Comparison of ENCODE assay signal across 30 cellular contexts in the genomic region with DNA sequence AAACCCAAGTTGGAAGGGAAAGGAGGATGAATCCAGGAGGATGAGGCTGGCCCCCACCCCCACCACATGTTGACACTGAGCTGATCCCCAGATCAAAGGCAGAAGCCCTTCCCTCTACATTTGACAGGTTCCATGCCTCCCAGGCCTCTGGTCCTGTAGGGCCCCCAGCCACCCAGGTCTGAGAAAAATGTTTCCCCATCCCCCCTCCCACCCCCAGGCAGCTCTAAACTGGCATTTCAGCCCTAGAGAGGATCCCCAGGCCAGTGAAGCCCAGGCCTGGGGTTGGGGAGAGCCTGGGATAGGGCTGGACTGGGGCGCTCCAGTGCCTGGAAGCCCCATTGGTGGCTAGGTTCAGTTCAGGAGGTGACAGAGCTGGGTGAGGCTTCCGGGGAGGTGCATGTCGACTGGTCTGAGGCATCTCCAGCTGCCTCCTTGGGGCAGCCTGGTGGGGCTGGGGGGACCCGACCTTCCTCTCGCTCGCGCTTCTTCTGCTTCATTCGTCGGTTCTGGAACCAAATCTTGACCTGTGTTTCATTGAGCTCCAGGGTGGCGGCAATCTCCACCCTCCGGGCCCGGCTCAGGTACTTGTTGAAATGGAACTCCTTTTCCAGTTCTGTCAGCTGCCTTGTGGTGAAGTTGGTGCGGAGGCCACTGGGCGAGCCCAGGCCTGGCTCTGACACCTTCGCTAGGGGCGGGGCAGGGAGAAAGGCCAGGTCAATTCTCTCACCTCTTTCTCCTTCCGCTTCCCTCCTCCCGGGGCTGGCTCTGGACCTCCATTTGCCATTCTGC. TPM values are rescaled to one million over a fixed set of nuclear protein-coding genes. Genes with fewer than 3 reads are reported as not detected.
DNase-seq lines count a peak whose midpoint lies in the region; ATAC-seq, FAIRE-seq and TF ChIP-seq lines count a peak whose summit lies in the region.
"Had no signal": no experiment of that assay in that cellular context is flagged by ENCODE, and none has a peak within 500 bp of the region (broad histone marks: within the 10 kb centered on the region; RNA-seq: fewer than 3 reads in every experiment).

No MANE protein-coding gene starts in this region.

- H2BK120ac ChIP-seq in mesenchymal stem cell (ENCODE audit: low read depth, low read length): no peak overlapping the region

- H3K4me2 ChIP-seq in mesenchymal stem cell (ENCODE audit: low read length, poor library complexity, severe bottlenecking): no peak overlapping the region
- H3K4me2 ChIP-seq: SK-N-SH had no signal

- H3K9ac ChIP-seq in mesenchymal stem cell (ENCODE audit: low read length): no peak overlapping the region
- H3K9ac ChIP-seq: SK-N-SH had no signal

- H2AFZ ChIP-seq in mesenchymal stem cell (ENCODE audit: low read depth, low read length): no peak overlapping the region

- H3K27ac ChIP-seq in mesenchymal stem cell (ENCODE audit: low read length, poor library complexity, severe bottlenecking): no peak overlapping the region
- H3K27ac ChIP-seq: gastrocnemius medialis, neutrophil, psoas muscle, thyroid gland had no signal

- H3K4ac ChIP-seq in mesenchymal stem cell (ENCODE audit: low read depth in 1 of 2, low read length in 2 of 2): no peak overlapping the region

- H3K27me3 ChIP-seq in bronchial epithelial cell (ENCODE audit: control insufficient read depth, insufficient read depth, low read length) (peaks cover 61% of the 10 kb centered on the region), mesenchymal stem cell (ENCODE audit: control insufficient read depth in 1 of 2, insufficient read depth in 1 of 2, low read length in 2 of 2) (peaks cover 10 to 17% of the 10 kb centered on the region in 2 experiments)

- H2BK12ac ChIP-seq in mesenchymal stem cell (ENCODE audit: low read length in 2 of 2): no peak overlapping the region

- H2AK5ac ChIP-seq in mesenchymal stem cell (ENCODE audit: low read length, severe bottlenecking): no peak overlapping the region

- WGBS in mesenchymal stem cell: 82% methylated on average over 18 of the region's 18 CpGs

- H3K36me3 ChIP-seq in bronchial epithelial cell (ENCODE audit: control insufficient read depth, insufficient read depth, low read length): no peaks in the 10 kb centered on the region
- H3K36me3 ChIP-seq in mesenchymal stem cell (ENCODE audit: control insufficient read depth in 1 of 2, insufficient read depth in 2 of 2, low read depth in 1 of 2, low read length in 2 of 2): no peaks in the 10 kb centered on the region
- H3K36me3 ChIP-seq: gastrocnemius medialis, neutrophil, thyroid gland had no signal

- ATAC-seq in GM18498 (IDR thresholded peaks at IDR 0.05; ENCODE audit: unreplicated experiment): no peak
- ATAC-seq: activated CD4-positive, CD25-positive, alpha-beta regulatory T cell treated with anti-CD3 and anti-CD28 coated beads, Interleukin-2, amount 50 U/mL, for 24 hours; gastrocnemius medialis; psoas muscle; sciatic nerve had no signal

- H4K91ac ChIP-seq in mesenchymal stem cell (ENCODE audit: low read length): no peak overlapping the region

- TF ChIP-seq CTCF in bronchial epithelial cell (IDR thresholded peaks at IDR 0.05; ENCODE audit: insufficient read depth, low read length, severe bottlenecking): no peak
- TF ChIP-seq CTCF in type B pancreatic cell (conservative IDR thresholded peaks at IDR 0.05): no peak

- H3K18ac ChIP-seq in mesenchymal stem cell (ENCODE audit: low read depth in 1 of 2, low read length in 2 of 2): no peak overlapping the region

- no peak for FAIRE-seq in bronchial epithelial cell (lab: Jason Lieb, UNC)
- FAIRE-seq: endometrium, G401.6, TTC549 had no signal

- H3K9me3 ChIP-seq in mesenchymal stem cell (ENCODE audit: control insufficient read depth, low read length): no peaks in the 10 kb centered on the region
- H3K9me3 ChIP-seq: gastrocnemius medialis, neutrophil, psoas muscle, SK-N-SH, thyroid gland had no signal

- no peaks in the 10 kb centered on the region for H3K36me3 Mint-ChIP-seq in type B pancreatic cell

- H4K8ac ChIP-seq in mesenchymal stem cell (ENCODE audit: low read length): no peak overlapping the region

- no peaks in the 10 kb centered on the region for H3K9me3 Mint-ChIP-seq in type B pancreatic cell
- H3K9me3 Mint-ChIP-seq: activated naive CD4-positive, alpha-beta T cell treated with anti-CD3 and anti-CD28 coated beads for 36 hours had no signal

- H3K14ac ChIP-seq in mesenchymal stem cell (ENCODE audit: low read length in 2 of 2): no peak overlapping the region

- no peak overlapping the region for H3K23ac ChIP-seq in mesenchymal stem cell (ENCODE audit: low read length in 2 of 2)

- H3K4me3 Mint-ChIP-seq in type B pancreatic cell: peak overlapping the region; percentile 67
- H3K4me3 Mint-ChIP-seq: activated naive CD4-positive, alpha-beta T cell treated with anti-CD3 and anti-CD28 coated beads for 36 hours had no signal

- H3K27me3 Mint-ChIP-seq in type B pancreatic cell: peaks cover 56% of the 10 kb centered on the region

- H2BK5ac ChIP-seq in mesenchymal stem cell (ENCODE audit: low read depth, low read length, poor library complexity, severe bottlenecking): no peak overlapping the region

- no peaks in the 10 kb centered on the region for H3K79me1 ChIP-seq in mesenchymal stem cell (replicated peaks; ENCODE audit: low read length, poor library complexity, severe bottlenecking)

- H3K4me1 ChIP-seq in mesenchymal stem cell (ENCODE audit: control insufficient read depth, insufficient read depth, low read depth, low read length): peaks cover 13% of the 10 kb centered on the region
- H3K4me1 ChIP-seq: gastrocnemius medialis, psoas muscle, thyroid gland had no signal

- no peak overlapping the region for H3K4me3 ChIP-seq in bronchial epithelial cell (ENCODE audit: low read depth, low read length)
- H3K4me3 ChIP-seq in mesenchymal stem cell (ENCODE audit: insufficient read depth in 1 of 2, low read depth in 1 of 2, low read length in 2 of 2): no peak overlapping the region
- H3K4me3 ChIP-seq: gastrocnemius medialis, lung, psoas muscle, thyroid gland had no signal

- peaks cover 49% of the 10 kb centered on the region for H3K4me1 Mint-ChIP-seq in type B pancreatic cell (ENCODE audit: unreplicated experiment)

- peak overlapping the region; percentile 75 for H3K27ac Mint-ChIP-seq in type B pancreatic cell
- H3K27ac Mint-ChIP-seq: activated naive CD4-positive, alpha-beta T cell treated with anti-CD3 and anti-CD28 coated beads for 36 hours had no signal

- DNase-seq in HPDE6-E6E7 (ENCODE audit: extremely low spot score) (peak; percentile 63), bronchial epithelial cell (ENCODE audit: low read depth) (peak; percentile 22), mesenchymal stem cell (no peak), type B pancreatic cell (ENCODE audit: extremely low spot score, unreplicated experiment) (no peak), NCI-H2081 (lab: John Stamatoyannopoulos, UW) (no peak)
- DNase-seq in stimulated activated naive CD4-positive, alpha-beta T cell (lab: John Stamatoyannopoulos, UW): no peak
- DNase-seq: activated CD4-positive, alpha-beta T cell treated with anti-CD3 and anti-CD28 coated beads, Interleukin-2, amount 50 U/mL, for 4 hours; activated naive CD4-positive, alpha-beta T cell treated with anti-CD3 and anti-CD28 coated beads for 36 hours; C1 segment of cervical spinal cord; dermis blood vessel endothelial cell; DMS53; gastrocnemius medialis; GOT3; MM.1S; NCI-H2029; NCI-H526 treated with DMSO at 0.1 percent for 48 hours; NK-92 treated with Interleukin-12 subunit alpha and Interleukin-12 subunit beta, amount 100 ng/mL, for 24 hours; psoas muscle; SK-N-SH; stimulated activated CD4-positive, alpha-beta T cell treated with anti-CD3 and anti-CD28 coated beads, Interleukin-2, amount 100 ng/mL, for 48 hours; thyroid gland had no signal

- H2BK15ac ChIP-seq in mesenchymal stem cell (ENCODE audit: low read depth, poor library complexity, severe bottlenecking): peak overlapping the region; percentile 50

RNA-seq across cellular contexts. Expression of gene HOXB1, which starts 1.4 kb away (rescaled TPM):
- total RNA-seq in bronchial epithelial cell: under 0.01 TPM in 1 of 2 replicates, not detected in the other
- not detected for polyA plus RNA-seq in mesenchymal stem cell (2013, experiment 1 of 2)
- polyA plus RNA-seq in mesenchymal stem cell (2013, experiment 2 of 2): not detected
- total RNA-seq in type B pancreatic cell (ENCODE audit: low replicate concordance): 0.29 and 0.79 TPM in 2 replicates
- total RNA-seq: activated naive CD4-positive, alpha-beta T cell treated with anti-CD3 and anti-CD28 coated beads for 36 hours; dermis blood vessel endothelial cell; gastrocnemius medialis; lung; psoas muscle; sciatic nerve; T-helper 1 cell treated with Interleukin-12 subunit alpha and Interleukin-12 subunit beta and Interleukin-4 antibody, amounts not matched to agents 30 ng/mL and 1 ng/mL, for 36 hours; thyroid gland had no signal
- polyA plus RNA-seq: lung, psoas muscle, SK-N-SH had no signal

RNA-seq across cellular contexts. Expression of gene HOXB2, which starts 15.5 kb away (rescaled TPM):
- total RNA-seq in bronchial epithelial cell (not detected in 2 replicates), type B pancreatic cell (ENCODE audit: low replicate concordance) (35.6 and 36.5 TPM in 2 replicates)
- polyA plus RNA-seq in mesenchymal stem cell (2013, experiment 1 of 2): 51.3 TPM
- polyA plus RNA-seq in mesenchymal stem cell (2013, experiment 2 of 2): 53.0 TPM

RNA-seq across cellular contexts. Expression of gene HOXB4, which starts 48.8 kb away (rescaled TPM):
- not detected in 2 replicates for total RNA-seq in bronchial epithelial cell
- 5.9 TPM for polyA plus RNA-seq in mesenchymal stem cell (2013, experiment 1 of 2)
- polyA plus RNA-seq in mesenchymal stem cell (2013, experiment 2 of 2): 5.9 TPM
- 14.8 and 27.0 TPM in 2 replicates for total RNA-seq in type B pancreatic cell (ENCODE audit: low replicate concordance)

Comparison
In these comparisons a context has a peak if more than half of its experiments do, and no peak if none do; other contexts are left out.
1. DNase-seq: peak in HPDE6-E6E7 (single experiment) and bronchial epithelial cell (single experiment); none in mesenchymal stem cell (single experiment), type B pancreatic cell (single experiment), NCI-H2081 (0 of 2) and stimulated activated naive CD4-positive, alpha-beta T cell (0 of 6).
2. RNA of gene HOXB2, which starts 15.5 kb away (total RNA-seq): 35.6 to 36.5 TPM in type B pancreatic cell; not detected in bronchial epithelial cell; every median in the first group is over 10 times any median in the second.
3. RNA of gene HOXB4, which starts 48.8 kb away (total RNA-seq): 14.8 to 27.0 TPM in type B pancreatic cell; not detected in bronchial epithelial cell; every median in the first group is over 10 times any median in the second.